In the genomic region with DNA sequence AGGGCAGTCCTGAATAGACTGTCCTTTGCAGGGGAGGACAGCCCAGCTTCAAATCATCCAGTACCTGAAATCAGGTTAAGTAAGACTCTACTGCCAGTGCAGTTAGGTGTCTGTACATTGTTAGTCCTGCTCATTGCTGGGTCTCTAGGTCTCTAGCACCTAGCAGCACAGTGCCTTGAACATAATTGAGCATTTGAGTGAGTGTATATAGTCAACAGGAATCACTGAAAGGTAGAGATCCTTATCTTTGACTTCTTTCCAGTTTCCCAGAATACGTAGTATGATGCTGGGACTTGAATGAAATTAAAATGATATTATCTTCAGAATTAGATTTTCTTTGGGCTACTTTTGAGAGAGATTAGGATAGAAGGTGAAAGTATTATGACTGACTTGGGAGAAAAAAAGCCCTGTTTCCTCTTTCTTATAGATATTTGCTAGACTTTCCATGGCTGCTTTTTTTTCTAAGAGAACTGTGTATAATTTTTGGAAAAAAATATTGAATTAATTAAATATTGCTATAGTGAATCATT, we compare ENCODE assay signal across 23 cellular contexts. TPM values are rescaled to one million over a fixed set of nuclear protein-coding genes. Genes with fewer than 3 reads are reported as not detected.
"Had no signal": no experiment of that assay in that cellular context is flagged by ENCODE, and none has a peak within 500 bp of the region (broad histone marks: within the 10 kb centered on the region; RNA-seq: fewer than 3 reads in every experiment).

No MANE protein-coding gene starts in this region.

- H3K27me3 ChIP-seq: SJSA1 had no signal

- DNase-seq: IMR-90, Karpas-422, KG1, MM.1S, NCI-H1048, NCI-H1105, NCI-H1417, NCI-H1436 treated with DMSO at 0.1 percent for 48 hours, NCI-H1694, NCI-H187 treated with DMSO at 0.1 percent for 48 hours, NCI-H2029 treated with DMSO at 0.1 percent for 48 hours, NCI-H2171, NCI-H226, NCI-H446, NCI-H510A, NCI-H524 treated with DMSO at 0.1 percent for 48 hours, NCI-H69, NCI-H774, Right ventricle myocardium superior, SIG-M5, T-helper 2 cell had no signal

- H3K4me3 ChIP-seq: SJSA1 had no signal

- ATAC-seq: Panc1 had no signal

- H3K27ac ChIP-seq: SJSA1 had no signal

- H3K4me1 ChIP-seq: SJSA1 had no signal

- H3K36me3 ChIP-seq: SJSA1 had no signal

- H3K9me3 ChIP-seq: SJSA1 had no signal

RNA-seq across cellular contexts. Expression of a gene that starts 51.4 kb away (rescaled TPM):
- total RNA-seq: Right ventricle myocardium superior had no signal
